23 cellular contexts compared by ENCODE assay signal in the genomic region with DNA sequence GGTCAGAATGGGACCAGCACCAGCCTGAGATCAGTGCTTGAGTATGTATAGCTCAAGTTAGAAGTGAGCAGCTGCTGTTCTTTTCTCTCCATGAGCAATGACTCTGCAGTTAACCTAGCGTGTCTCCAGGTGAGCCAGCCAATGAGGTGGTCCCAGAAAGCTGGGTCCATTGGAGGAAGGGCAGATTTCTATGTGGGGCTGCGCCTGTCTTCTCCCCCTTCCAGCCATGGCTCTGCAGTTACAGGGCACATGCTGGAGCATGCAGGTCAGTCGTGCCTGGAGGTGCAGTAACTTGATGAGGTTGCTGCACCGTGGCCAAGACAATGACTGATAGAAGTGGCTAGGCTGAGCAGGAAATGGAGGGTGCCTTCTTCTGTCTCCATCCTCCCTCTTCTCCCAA. TPM values are rescaled to one million over a fixed set of nuclear protein-coding genes. Genes with fewer than 3 reads are reported as not detected.
DNase-seq lines count a peak whose midpoint lies in the region; ATAC-seq and TF ChIP-seq lines count a peak whose summit lies in the region.
"Had no signal": no experiment of that assay in that cellular context is flagged by ENCODE, and none has a peak within 500 bp of the region (broad histone marks: within the 10 kb centered on the region; RNA-seq: fewer than 3 reads in every experiment).

No MANE protein-coding gene starts in this region.

- intact Hi-C loops in colonic mucosa (cut with DNase I) (no loop called here), esophagus muscularis mucosa (cut with DNase I) (no loop called here)

- POLR2A ChIA-PET in HEK293T (lab: Yijun Ruan, JAX), result no interaction called here

- H3K27me3 ChIP-seq in RWPE2 (ENCODE audit: insufficient read depth, poor library complexity, severe bottlenecking) (peaks cover 3% of the 10 kb centered on the region), colonic mucosa (no peaks in the 10 kb centered on the region), esophagus muscularis mucosa (peaks cover 0 to 12% (median 0%) of the 10 kb centered on the region in 4 donors), neuronal stem cell (ENCODE audit: control insufficient read depth in 3 of 3, insufficient read depth in 3 of 3, low read depth in 1 of 3, low read length in 3 of 3) (no peaks in the 10 kb centered on the region)
- H3K27me3 ChIP-seq: BLaER1 treated with 17β-estradiol and CSF1 and Interleukin-3, amounts not matched to agents 10 nM and 100 nM had no signal

- WGBS in esophagus muscularis mucosa, result 60% methylated on average over 1 of the region's 4 CpGs
- no CpG with 5 or more reads among the region's 4 CpGs for WGBS in neuronal stem cell (ENCODE audit: extremely low coverage in 2 of 2, insufficient read length in 2 of 2, insufficient replicate concordance in 1 of 2), 2 donors

- no peak overlapping the region for H2BK5ac ChIP-seq in neuronal stem cell (ENCODE audit: low read length)

- H2AK5ac ChIP-seq in neuronal stem cell (ENCODE audit: low read depth, low read length), result peak overlapping the region; percentile 23

- TF ChIP-seq CTCF in RWPE2 (IDR thresholded peaks at IDR 0.05; ENCODE audit: poor library complexity, severe bottlenecking) (no peak), colonic mucosa (IDR thresholded peaks at IDR 0.05) (no peak), esophagus muscularis mucosa (IDR thresholded peaks at IDR 0.05) (no peak)

- H3K36me3 ChIP-seq in RWPE2 (ENCODE audit: low read depth) (no peaks in the 10 kb centered on the region), colonic mucosa (no peaks in the 10 kb centered on the region), esophagus muscularis mucosa (no peaks in the 10 kb centered on the region), neuronal stem cell (replicated peaks in 1 of 2; ENCODE audit: control insufficient read depth in 2 of 2, insufficient read depth in 2 of 2, low read length in 2 of 2) (no peaks in the 10 kb centered on the region)
- H3K36me3 ChIP-seq: BLaER1 treated with 17β-estradiol and CSF1 and Interleukin-3, amounts not matched to agents 10 nM and 100 nM had no signal

- H3K4me1 ChIP-seq in RWPE2 (ENCODE audit: insufficient read depth, poor library complexity, severe bottlenecking) (no peaks in the 10 kb centered on the region), colonic mucosa (no peaks in the 10 kb centered on the region), esophagus muscularis mucosa (no peaks in the 10 kb centered on the region), neuronal stem cell (ENCODE audit: control insufficient read depth in 2 of 2, insufficient read depth in 1 of 2, low read depth in 1 of 2, low read length in 2 of 2) (peaks cover 0 to 6% of the 10 kb centered on the region in 2 donors)
- H3K4me1 ChIP-seq: A549 had no signal

- no peak overlapping the region for H4K8ac ChIP-seq in neuronal stem cell (ENCODE audit: low read depth, low read length)

- H3K4ac ChIP-seq in neuronal stem cell (ENCODE audit: low read length), result no peak overlapping the region

- H3K79me1 ChIP-seq in neuronal stem cell (ENCODE audit: low read depth, low read length), result no peaks in the 10 kb centered on the region

- TF ChIP-seq EP300 in esophagus muscularis mucosa (IDR thresholded peaks at IDR 0.05), result no peak

- ATAC-seq in RWPE2 (ENCODE audit: low read depth), result 0 out of 3 replicates have a peak, but pooled peaks have one; percentile 23
- no peak for ATAC-seq in GM18909 (IDR thresholded peaks at IDR 0.05; ENCODE audit: poor library complexity, unreplicated experiment)
- ATAC-seq: A549 had no signal

- no peak overlapping the region for H3K4me2 ChIP-seq in neuronal stem cell (ENCODE audit: insufficient read depth, low read length, poor library complexity, severe bottlenecking)
- H3K4me2 ChIP-seq: A549; BLaER1 treated with 17β-estradiol and CSF1 and Interleukin-3, amounts not matched to agents 10 nM and 100 nM; SK-N-SH had no signal

- H3K14ac ChIP-seq in neuronal stem cell (ENCODE audit: low read length), result no peak overlapping the region

- no peak overlapping the region for H4K91ac ChIP-seq in neuronal stem cell (ENCODE audit: low read depth, low read length, poor library complexity)

- no peak overlapping the region for H2BK15ac ChIP-seq in neuronal stem cell (ENCODE audit: low read length)

- CTCF ChIA-PET in HEK293T (lab: Yijun Ruan, JAX), result no interaction called here

- H3K4me3 ChIP-seq in RWPE2 (ENCODE audit: severe bottlenecking), result no peak overlapping the region
- H3K4me3 ChIP-seq in colonic mucosa, result no peak overlapping the region
- H3K4me3 ChIP-seq in esophagus muscularis mucosa, result no peak overlapping the region
- no peak overlapping the region for H3K4me3 ChIP-seq in neuronal stem cell (ENCODE audit: low read length in 2 of 2)
- H3K4me3 ChIP-seq: A549; BLaER1 treated with 17β-estradiol and CSF1 and Interleukin-3, amounts not matched to agents 10 nM and 100 nM had no signal

- H2BK120ac ChIP-seq in neuronal stem cell (ENCODE audit: low read depth, low read length), result no peak overlapping the region

- DNase-seq in RWPE2 (ENCODE audit: low spot score), result no peak
- DNase-seq in colonic mucosa, result peak; percentile 1
- peak; percentile 88 for DNase-seq in esophagus muscularis mucosa (ENCODE audit: extremely low spot score)
- no peak for DNase-seq in neuronal stem cell (ENCODE audit: low spot score)
- no peak for DNase-seq in HEK293T (ENCODE audit: extremely low spot score)
- DNase-seq in activated T-cell treated with anti-CD3 and anti-CD28 coated beads, Interleukin-2, amount 50 U/mL, for 1 hour, result no peak
- DNase-seq: AML-193; CD4-positive, alpha-beta T cell; COR-L47; DMS79; EL; GDM1; NCI-H1105; NCI-H1436 treated with DMSO at 0.1 percent for 48 hours; NCI-H187 treated with DMSO at 0.1 percent for 48 hours; NCI-H446; NCI-H524 treated with DMSO at 0.1 percent for 48 hours; NCI-H774; SK-N-SH had no signal

- no peak overlapping the region for H3K23ac ChIP-seq in neuronal stem cell (ENCODE audit: low read depth, low read length, poor library complexity)

- H2BK12ac ChIP-seq in neuronal stem cell (ENCODE audit: low read length), result no peak overlapping the region

- no peak for TF ChIP-seq POLR2A in esophagus muscularis mucosa (IDR thresholded peaks at IDR 0.05; ENCODE audit: low read depth)

- H3K9me3 ChIP-seq in RWPE2 (ENCODE audit: severe bottlenecking) (no peaks in the 10 kb centered on the region), colonic mucosa (no peaks in the 10 kb centered on the region), esophagus muscularis mucosa (no peaks in the 10 kb centered on the region), neuronal stem cell (replicated peaks in 1 of 2; ENCODE audit: control insufficient read depth in 2 of 2, insufficient read depth in 1 of 2, low read depth in 1 of 2, low read length in 2 of 2) (no peaks in the 10 kb centered on the region)
- H3K9me3 ChIP-seq: A549; BLaER1 treated with 17β-estradiol and CSF1 and Interleukin-3, amounts not matched to agents 10 nM and 100 nM; SK-N-SH had no signal

- H2AFZ ChIP-seq in neuronal stem cell (ENCODE audit: low read length), result no peak overlapping the region

- no peak overlapping the region for H3K27ac ChIP-seq in RWPE2 (ENCODE audit: poor library complexity, severe bottlenecking)
- H3K27ac ChIP-seq in colonic mucosa, result no peak overlapping the region
- no peak overlapping the region for H3K27ac ChIP-seq in esophagus muscularis mucosa (replicated peaks in 1 of 4)
- H3K27ac ChIP-seq in neuronal stem cell (replicated peaks; ENCODE audit: low read length), result no peak overlapping the region
- H3K27ac ChIP-seq: A549; BLaER1 treated with 17β-estradiol and CSF1 and Interleukin-3, amounts not matched to agents 10 nM and 100 nM had no signal

- H3K18ac ChIP-seq in neuronal stem cell (ENCODE audit: low read length), result peak overlapping the region; percentile 15

- H3K9ac ChIP-seq in colonic mucosa (ENCODE audit: low read depth in 2 of 2, low read length in 2 of 2) (no peak overlapping the region), neuronal stem cell (ENCODE audit: low read depth, low read length, poor library complexity) (no peak overlapping the region)
- H3K9ac ChIP-seq: BLaER1 treated with 17β-estradiol and CSF1 and Interleukin-3, amounts not matched to agents 10 nM and 100 nM; SK-N-SH had no signal

TF ChIP-seq in HEK293T, 16 proteins besides CTCF, POLR2A, EP300 and RAD21:
- TF ChIP-seq HDGF (IDR thresholded peaks at IDR 0.05; ENCODE audit: borderline replicate concordance), result no peak
- TF ChIP-seq SUZ12 (IDR thresholded peaks at IDR 0.05), result no peak
- TF ChIP-seq FOXM1 (IDR thresholded peaks at IDR 0.05; ENCODE audit: borderline replicate concordance), result no peak
- no peak for TF ChIP-seq BHLHE40 (IDR thresholded peaks at IDR 0.05; ENCODE audit: borderline replicate concordance)
- TF ChIP-seq NFRKB (IDR thresholded peaks at IDR 0.05), result no peak
- TF ChIP-seq FOXA1 (IDR thresholded peaks at IDR 0.05), result no peak
- no peak for TF ChIP-seq ZNF384 (IDR thresholded peaks at IDR 0.05)
- TF ChIP-seq CTBP1 (IDR thresholded peaks at IDR 0.05; ENCODE audit: borderline replicate concordance), result no peak
- TF ChIP-seq LEF1 (IDR thresholded peaks at IDR 0.05; ENCODE audit: borderline replicate concordance), result no peak
- no peak for TF ChIP-seq SP1 (IDR thresholded peaks at IDR 0.05)
- no peak for TF ChIP-seq ARNT (IDR thresholded peaks at IDR 0.05)
- no peak for TF ChIP-seq TARDBP (IDR thresholded peaks at IDR 0.05)
- TF ChIP-seq PKNOX1 (IDR thresholded peaks at IDR 0.05), result no peak
- no peak for TF ChIP-seq FOXK2 (IDR thresholded peaks at IDR 0.05)
- no peak for TF ChIP-seq ELF4 (IDR thresholded peaks at IDR 0.05)
- no peak for TF ChIP-seq L3MBTL2 (conservative IDR thresholded peaks at IDR 0.05)

RNA-seq across cellular contexts. Expression of gene CXCL14, which starts 29.6 kb away (rescaled TPM):
- total RNA-seq in colonic mucosa, result 10 to 100 TPM; 29.8 to 68.2 TPM
- 1 to 10 TPM in 3 of 4 donors, under 1 TPM in 1; 0.42 to 4.0 (median 2.6) TPM for total RNA-seq in esophagus muscularis mucosa
- 1.7 TPM for polyA plus RNA-seq in neuronal stem cell (2013, experiment 1 of 2)
- polyA plus RNA-seq in neuronal stem cell (2013, experiment 2 of 2), result 1.8 TPM
- total RNA-seq: CD4-positive, alpha-beta T cell; HT-29 had no signal

Comparison
In these comparisons a context has a peak if more than half of its experiments do, and no peak if none do; other contexts are left out.
1. DNase-seq: peak in colonic mucosa (single experiment) and esophagus muscularis mucosa (single experiment); none in RWPE2 (single experiment), neuronal stem cell (single experiment), HEK293T (single experiment) and activated T-cell treated with anti-CD3 and anti-CD28 coated beads, Interleukin-2, amount 50 U/mL, for 1 hour (single experiment).
2. RNA of gene CXCL14, which starts 29.6 kb away (total RNA-seq): 29.8 to 68.2 TPM in colonic mucosa; 0.42 to 4.0 TPM in esophagus muscularis mucosa; every median in the first group is over 4 times any median in the second.